In genomic region chr17:8173056-8173870, GRCh38 we compare ENCODE assay signal across 8 cellular contexts. TPM values are rescaled to one million over a fixed set of nuclear protein-coding genes. Genes with fewer than 3 reads are reported as not detected.
A peak's percentile ranks its signal among the peaks of the same experiment; 100 is the strongest.
DNase-seq lines count a peak whose midpoint lies in the region; ATAC-seq and TF ChIP-seq lines count a peak whose summit lies in the region.

No MANE protein-coding gene starts in this region.

- peak; percentile 63 for ATAC-seq in HG02571 (IDR thresholded peaks at IDR 0.05; ENCODE audit: unreplicated experiment)

- H3K4me1 Mint-ChIP-seq in activated naive CD8-positive, alpha-beta T cell (ENCODE audit: low read depth): peaks cover 41% of the 10 kb centered on the region

- no peaks in the 10 kb centered on the region for H3K36me3 Mint-ChIP-seq in activated naive CD8-positive, alpha-beta T cell

- no peaks in the 10 kb centered on the region for H3K27me3 Mint-ChIP-seq in activated naive CD8-positive, alpha-beta T cell

- H3K27ac Mint-ChIP-seq in activated naive CD8-positive, alpha-beta T cell: peak overlapping the region; percentile 100

- DNase-seq in MV-4-11 (lab: John Stamatoyannopoulos, UW): peak; percentile 99
- peak; percentile 96 for DNase-seq in SIG-M5 treated with dmso at 0.1 percent for 504 hours (lab: John Stamatoyannopoulos, UW; ENCODE audit: unreplicated experiment)
- peak; percentile 95 for DNase-seq in globus pallidus (ENCODE audit: low spot score)
- DNase-seq in occipital lobe (lab: John Stamatoyannopoulos, UW): peak; percentile 75
- DNase-seq in iPS-NIHi7 (ENCODE audit: extremely low spot score): no peak

- H3K4me3 Mint-ChIP-seq in activated naive CD8-positive, alpha-beta T cell: peak overlapping the region; percentile 90

- TF ChIP-seq POLR2A in GM10847 (IDR thresholded peaks at IDR 0.05; ENCODE audit: extremely low read depth, insufficient read length): peak; percentile 99

- H3K9me3 Mint-ChIP-seq in activated naive CD8-positive, alpha-beta T cell (ENCODE audit: low read depth): no peaks in the 10 kb centered on the region

RNA-seq across cellular contexts. Expression of gene TMEM107, which starts 2.9 kb away (rescaled TPM):
- 35.9 TPM for total RNA-seq in occipital lobe

RNA-seq across cellular contexts. Expression of gene VAMP2, which starts 10.5 kb away (rescaled TPM):
- total RNA-seq in occipital lobe: 27.9 TPM

RNA-seq across cellular contexts. Expression of gene BORCS6, which starts 16.7 kb away (rescaled TPM):
- 4.8 TPM for total RNA-seq in occipital lobe

RNA-seq across cellular contexts. Expression of gene PER1, which starts 21.1 kb away (rescaled TPM):
- 7.8 TPM for total RNA-seq in occipital lobe

RNA-seq across cellular contexts. Expression of gene AURKB, which starts 37.1 kb away (rescaled TPM):
- 2.7 TPM for total RNA-seq in occipital lobe
